Comparison of ENCODE assay signal across 9 cellular contexts in the genomic region with DNA sequence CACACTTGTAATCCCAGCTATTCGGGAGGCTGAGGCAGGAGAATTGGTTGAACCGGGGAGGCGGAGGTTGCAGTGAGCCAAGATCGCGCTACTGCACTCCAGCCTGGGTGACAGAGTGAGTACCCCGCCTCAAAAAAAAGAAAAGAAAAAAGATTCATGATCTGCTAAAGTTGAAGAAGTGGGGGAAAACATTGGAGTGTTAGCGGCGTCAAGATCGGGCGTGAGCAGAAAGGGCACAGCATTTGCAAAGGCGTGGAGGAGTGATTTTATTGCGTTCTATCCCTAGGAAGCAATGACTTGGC. TPM values are rescaled to one million over a fixed set of nuclear protein-coding genes. Genes with fewer than 3 reads are reported as not detected.
DNase-seq lines count a peak whose midpoint lies in the region; ATAC-seq and TF ChIP-seq lines count a peak whose summit lies in the region.
"Had no signal": no experiment of that assay in that cellular context is flagged by ENCODE, and none has a peak within 500 bp of the region (broad histone marks: within the 10 kb centered on the region; RNA-seq: fewer than 3 reads in every experiment).

No MANE protein-coding gene starts in this region.

- peak overlapping the region; percentile 21 for H3K4me2 ChIP-seq in Karpas-422 (ENCODE audit: low read depth, low read length, poor library complexity, severe bottlenecking)
- no peak overlapping the region for H3K4me2 ChIP-seq in neural cell (ENCODE audit: low read length)

- H3F3A ChIP-seq in neural cell (ENCODE audit: insufficient read depth, low read length, poor library complexity, severe bottlenecking), result no peaks in the 10 kb centered on the region

- peaks cover 13% of the 10 kb centered on the region for H3K4me1 ChIP-seq in Karpas-422 (ENCODE audit: low read length)

- DNase-seq in Karpas-422 (no peak), NCI-H1092 treated with DMSO at 0.1 percent for 48 hours (lab: John Stamatoyannopoulos, UW) (no peak)
- no peak for DNase-seq in stimulated activated CD4-positive, alpha-beta T cell treated with anti-CD3 and anti-CD28 coated beads, Interleukin-12 subunit alpha, Interleukin-12 subunit beta, amount 100 ng/mL, for 4 hours
- DNase-seq: cortex of kidney had no signal

- H3K4me1 Mint-ChIP-seq in dendritic cell treated with granulocyte-macrophage colony-stimulating factor and Interleukin-4, amounts not matched to agents 40 ng/mL and 50 ng/mL, for 4 days (ENCODE audit: low read depth), result peaks cover 36% of the 10 kb centered on the region

- intact Hi-C loops in dendritic cell treated with granulocyte-macrophage colony-stimulating factor and Interleukin-4, amounts not matched to agents 40 ng/mL and 50 ng/mL, for 4 days (cut with micrococcal nuclease), result loop anchor here (1.0 to 10.0 kb wide), 3 partner anchors 35 to 147 kb away; partner anchors contain the start of gene TMED1

- H3K4me3 ChIP-seq in Karpas-422 (ENCODE audit: low read length), result no peak overlapping the region
- peak overlapping the region; percentile 45 for H3K4me3 ChIP-seq in neural cell (ENCODE audit: low read length)

- ATAC-seq in HG03139 (IDR thresholded peaks at IDR 0.05; ENCODE audit: unreplicated experiment) (no peak), HG03354 (IDR thresholded peaks at IDR 0.05; ENCODE audit: poor library complexity, severe bottlenecking, unreplicated experiment) (no peak)

- no peaks in the 10 kb centered on the region for H3K9me3 ChIP-seq in Karpas-422 (ENCODE audit: low read length)
- H3K9me3 ChIP-seq in neural cell (ENCODE audit: low read length), result no peaks in the 10 kb centered on the region

- peaks cover 32% of the 10 kb centered on the region for H4K20me1 ChIP-seq in Karpas-422 (ENCODE audit: insufficient read depth, low read depth, low read length)
- H4K20me1 ChIP-seq in neural cell (ENCODE audit: insufficient read depth), result peaks cover 16% of the 10 kb centered on the region

- H3K27me3 Mint-ChIP-seq in dendritic cell treated with granulocyte-macrophage colony-stimulating factor and Interleukin-4, amounts not matched to agents 40 ng/mL and 50 ng/mL, for 4 days, result no peaks in the 10 kb centered on the region

- TF ChIP-seq CTCF in C4-2B (conservative IDR thresholded peaks at IDR 0.05), result no peak
- TF ChIP-seq CTCF in neural cell (IDR thresholded peaks at IDR 0.05; ENCODE audit: poor library complexity, severe bottlenecking), result no peak

- H3K9me3 Mint-ChIP-seq in dendritic cell treated with granulocyte-macrophage colony-stimulating factor and Interleukin-4, amounts not matched to agents 40 ng/mL and 50 ng/mL, for 4 days, result no peaks in the 10 kb centered on the region

- H3K27ac ChIP-seq in C4-2B (peak overlapping the region; percentile 23; the same call in 1 of the 2 replicates), Karpas-422 (ENCODE audit: low read length) (no peak overlapping the region), neural cell (ENCODE audit: low read length) (peak overlapping the region; percentile 24)

- H3K27me3 ChIP-seq in Karpas-422 (ENCODE audit: low read length), result no peaks in the 10 kb centered on the region
- H3K27me3 ChIP-seq in neural cell (ENCODE audit: insufficient read depth, low read depth, low read length), result no peaks in the 10 kb centered on the region

- H3K36me3 Mint-ChIP-seq in dendritic cell treated with granulocyte-macrophage colony-stimulating factor and Interleukin-4, amounts not matched to agents 40 ng/mL and 50 ng/mL, for 4 days (ENCODE audit: low read depth), result peaks cover 48% of the 10 kb centered on the region

- H3K36me3 ChIP-seq in Karpas-422 (ENCODE audit: insufficient read depth, low read length), result 0 out of 2 replicates have a peak, but pooled peaks cover 5% of the 10 kb centered on the region
- no peaks in the 10 kb centered on the region for H3K36me3 ChIP-seq in neural cell (ENCODE audit: insufficient read depth, low read length)

- no peak for TF ChIP-seq RAD21 in neural cell (conservative IDR thresholded peaks at IDR 0.05)

- TF ChIP-seq EP300 in neural cell (conservative IDR thresholded peaks at IDR 0.05; ENCODE audit: poor library complexity, severe bottlenecking), result no peak

- H3K27ac Mint-ChIP-seq in dendritic cell treated with granulocyte-macrophage colony-stimulating factor and Interleukin-4, amounts not matched to agents 40 ng/mL and 50 ng/mL, for 4 days, result peak overlapping the region; percentile 82

- peak overlapping the region; percentile 70 for H3K4me3 Mint-ChIP-seq in dendritic cell treated with granulocyte-macrophage colony-stimulating factor and Interleukin-4, amounts not matched to agents 40 ng/mL and 50 ng/mL, for 4 days

- H2AFZ ChIP-seq in Karpas-422 (ENCODE audit: low read length) (no peak overlapping the region), neural cell (ENCODE audit: low read depth, low read length) (no peak overlapping the region)

- H3K9me2 ChIP-seq in Karpas-422 (replicated peaks; ENCODE audit: insufficient read depth, low read length) (no peaks in the 10 kb centered on the region), neural cell (ENCODE audit: insufficient read depth, low read length) (no peaks in the 10 kb centered on the region)

- H3K9ac ChIP-seq in Karpas-422 (ENCODE audit: low read length) (no peak overlapping the region), neural cell (ENCODE audit: low read length) (no peak overlapping the region)

- peaks cover 40% of the 10 kb centered on the region for H3K79me2 ChIP-seq in Karpas-422 (ENCODE audit: low read length)
- H3K79me2 ChIP-seq in neural cell (replicated peaks; ENCODE audit: insufficient read depth, low read length), result peaks cover 34% of the 10 kb centered on the region

TF ChIP-seq in neural cell, 6 proteins besides CTCF, POLR2A, EP300 and RAD21:
- TF ChIP-seq, protein P1, sequence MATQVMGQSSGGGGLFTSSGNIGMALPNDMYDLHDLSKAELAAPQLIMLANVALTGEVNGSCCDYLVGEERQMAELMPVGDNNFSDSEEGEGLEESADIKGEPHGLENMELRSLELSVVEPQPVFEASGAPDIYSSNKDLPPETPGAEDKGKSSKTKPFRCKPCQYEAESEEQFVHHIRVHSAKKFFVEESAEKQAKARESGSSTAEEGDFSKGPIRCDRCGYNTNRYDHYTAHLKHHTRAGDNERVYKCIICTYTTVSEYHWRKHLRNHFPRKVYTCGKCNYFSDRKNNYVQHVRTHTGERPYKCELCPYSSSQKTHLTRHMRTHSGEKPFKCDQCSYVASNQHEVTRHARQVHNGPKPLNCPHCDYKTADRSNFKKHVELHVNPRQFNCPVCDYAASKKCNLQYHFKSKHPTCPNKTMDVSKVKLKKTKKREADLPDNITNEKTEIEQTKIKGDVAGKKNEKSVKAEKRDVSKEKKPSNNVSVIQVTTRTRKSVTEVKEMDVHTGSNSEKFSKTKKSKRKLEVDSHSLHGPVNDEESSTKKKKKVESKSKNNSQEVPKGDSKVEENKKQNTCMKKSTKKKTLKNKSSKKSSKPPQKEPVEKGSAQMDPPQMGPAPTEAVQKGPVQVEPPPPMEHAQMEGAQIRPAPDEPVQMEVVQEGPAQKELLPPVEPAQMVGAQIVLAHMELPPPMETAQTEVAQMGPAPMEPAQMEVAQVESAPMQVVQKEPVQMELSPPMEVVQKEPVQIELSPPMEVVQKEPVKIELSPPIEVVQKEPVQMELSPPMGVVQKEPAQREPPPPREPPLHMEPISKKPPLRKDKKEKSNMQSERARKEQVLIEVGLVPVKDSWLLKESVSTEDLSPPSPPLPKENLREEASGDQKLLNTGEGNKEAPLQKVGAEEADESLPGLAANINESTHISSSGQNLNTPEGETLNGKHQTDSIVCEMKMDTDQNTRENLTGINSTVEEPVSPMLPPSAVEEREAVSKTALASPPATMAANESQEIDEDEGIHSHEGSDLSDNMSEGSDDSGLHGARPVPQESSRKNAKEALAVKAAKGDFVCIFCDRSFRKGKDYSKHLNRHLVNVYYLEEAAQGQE (IDR thresholded peaks at IDR 0.05; ENCODE audit: borderline replicate concordance), result no peak
- peak; percentile 18 for TF ChIP-seq MXI1 (conservative IDR thresholded peaks at IDR 0.05; ENCODE audit: poor library complexity, severe bottlenecking)

RNA-seq across cellular contexts. Expression of gene DNM2, which starts 0.9 kb away (rescaled TPM):
- total RNA-seq in Karpas-422 (2014; rRNA removed; shearing (Covaris generic); ENCODE audit: low replicate concordance), result 91.1 and 93.7 TPM in 2 replicates
- 31.4 and 34.8 TPM in 2 replicates for polyA plus RNA-seq in neural cell
- polyA minus RNA-seq in neural cell, result 71.5 and 91.1 TPM in 2 replicates

RNA-seq across cellular contexts. Expression of gene QTRT1, which starts 15.8 kb away (rescaled TPM):
- 28.2 and 44.4 TPM in 2 replicates for total RNA-seq in Karpas-422 (2014; rRNA removed; shearing (Covaris generic); ENCODE audit: low replicate concordance)
- 208 and 249 TPM in 2 replicates for polyA plus RNA-seq in neural cell
- 28.0 and 28.5 TPM in 2 replicates for polyA minus RNA-seq in neural cell
